23 cellular contexts compared by ENCODE assay signal in the genomic region with DNA sequence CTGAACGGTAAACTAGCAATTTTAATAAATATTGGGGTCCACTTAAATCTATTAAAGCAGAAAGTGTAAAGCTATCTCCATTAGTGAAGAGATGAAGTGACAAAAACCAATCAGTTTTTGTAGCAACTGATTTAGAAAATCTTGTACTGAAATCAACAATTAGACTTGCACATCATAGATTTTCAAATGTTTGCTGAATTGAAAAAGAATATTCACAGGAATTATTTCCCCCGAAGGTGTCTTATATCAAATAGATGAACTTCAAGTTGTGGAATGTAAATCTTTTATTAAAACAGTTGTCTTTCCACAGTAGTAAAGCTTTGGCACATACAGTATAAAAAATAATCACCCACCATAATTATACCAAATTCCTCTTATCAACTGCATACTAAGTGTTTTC. TPM values are rescaled to one million over a fixed set of nuclear protein-coding genes. Genes with fewer than 3 reads are reported as not detected.
DNase-seq lines count a peak whose midpoint lies in the region; ATAC-seq, FAIRE-seq and TF ChIP-seq lines count a peak whose summit lies in the region.
"Had no signal": no experiment of that assay in that cellular context is flagged by ENCODE, and none has a peak within 500 bp of the region (broad histone marks: within the 10 kb centered on the region; RNA-seq: fewer than 3 reads in every experiment).

No MANE protein-coding gene starts in this region.

- ATAC-seq in HG02885 (IDR thresholded peaks at IDR 0.05; ENCODE audit: poor library complexity, unreplicated experiment) (no peak), GM21447 (IDR thresholded peaks at IDR 0.05; ENCODE audit: unreplicated experiment) (no peak)

- H3K9me3 ChIP-seq in GM23248 (ENCODE audit: low read depth) (no peaks in the 10 kb centered on the region), smooth muscle cell (replicated peaks; ENCODE audit: low read depth) (no peaks in the 10 kb centered on the region)
- H3K9me3 ChIP-seq: BE2C, SJSA1 had no signal

- H3K9ac ChIP-seq in GM23248, result peak overlapping the region; percentile 9
- no peak overlapping the region for H3K9ac ChIP-seq in smooth muscle cell (ENCODE audit: low read depth)

- H3K36me3 ChIP-seq in GM23248 (ENCODE audit: low read depth) (peaks cover 65% of the 10 kb centered on the region), smooth muscle cell (ENCODE audit: low read depth) (peaks cover 51% of the 10 kb centered on the region)

- peak; percentile 56 for FAIRE-seq in islet of Langerhans (lab: Jason Lieb, UNC)
- FAIRE-seq: H1 had no signal

- no peak for TF ChIP-seq CTCF in chondrocyte (IDR thresholded peaks at IDR 0.05)
- no peak for TF ChIP-seq CTCF in smooth muscle cell (IDR thresholded peaks at IDR 0.05; ENCODE audit: borderline replicate concordance, insufficient read depth, poor library complexity, severe bottlenecking)

- in situ Hi-C loops in GM23248 (cut with MboI), result no loop called here

- H4K20me1 ChIP-seq in GM23248 (ENCODE audit: insufficient read depth) (no peaks in the 10 kb centered on the region; the same call in 1 of the 2 replicates), smooth muscle cell (ENCODE audit: low read depth) (peaks cover 87% of the 10 kb centered on the region)

- H3K27ac ChIP-seq in GM23248 (peak overlapping the region; percentile 70), smooth muscle cell (ENCODE audit: low read depth) (peak overlapping the region; percentile 84)
- H3K27ac ChIP-seq: HL-60, SJSA1 had no signal

- H3K4me3 ChIP-seq in GM23248, result no peak overlapping the region
- H3K4me3 ChIP-seq in smooth muscle cell, result no peak overlapping the region
- H3K4me3 ChIP-seq: SJSA1 had no signal

- H2AFZ ChIP-seq in GM23248, result no peak overlapping the region
- H2AFZ ChIP-seq in smooth muscle cell (ENCODE audit: low read depth), result no peak overlapping the region

- 95 to 100% methylated on average over 2 of the region's 2 CpGs for WGBS in GM23248 (ENCODE audit: low coverage in 1 of 2, low lambda C conversion rate in 2 of 2, missing lambda C conversion rate in 2 of 2), 2 experiments
- 97% methylated on average over 2 of the region's 2 CpGs for WGBS in smooth muscle cell (ENCODE audit: low lambda C conversion rate)

- H3F3A ChIP-seq in GM23248 (ENCODE audit: insufficient read depth), result peaks cover 100% of the 10 kb centered on the region
- H3F3A ChIP-seq in smooth muscle cell (ENCODE audit: low read depth), result peaks cover 72% of the 10 kb centered on the region

- H3K4me1 ChIP-seq in GM23248 (ENCODE audit: insufficient read depth) (peaks cover 12% of the 10 kb centered on the region; the same call in 1 of the 2 replicates), smooth muscle cell (ENCODE audit: low read depth) (no peaks in the 10 kb centered on the region)
- H3K4me1 ChIP-seq: SJSA1 had no signal

- peaks cover 57% of the 10 kb centered on the region for H3K36me3 Mint-ChIP-seq in chondrocyte (ENCODE audit: low read depth)

- H3K4me1 Mint-ChIP-seq in chondrocyte (ENCODE audit: low read depth), result peaks cover 78% of the 10 kb centered on the region
- H3K4me1 Mint-ChIP-seq: CD14-positive monocyte; CD8-positive, alpha-beta memory T cell had no signal

- H3K27ac Mint-ChIP-seq in chondrocyte (ENCODE audit: unreplicated experiment), result peak overlapping the region; percentile 85

- H3K9me3 Mint-ChIP-seq in chondrocyte (ENCODE audit: low read depth), result no peaks in the 10 kb centered on the region
- H3K9me3 Mint-ChIP-seq: CD14-positive monocyte; CD8-positive, alpha-beta memory T cell had no signal

- H3K4me3 Mint-ChIP-seq in chondrocyte (ENCODE audit: unreplicated experiment), result no peak overlapping the region
- H3K4me3 Mint-ChIP-seq: CD14-positive monocyte; CD8-positive, alpha-beta memory T cell had no signal

- no peak overlapping the region for H3K4me2 ChIP-seq in GM23248 (ENCODE audit: unreplicated experiment)
- H3K4me2 ChIP-seq in smooth muscle cell, result no peak overlapping the region

- H3K27me3 ChIP-seq in GM23248 (replicated peaks; ENCODE audit: insufficient read depth) (no peaks in the 10 kb centered on the region), smooth muscle cell (ENCODE audit: low read depth) (no peaks in the 10 kb centered on the region)
- H3K27me3 ChIP-seq: BE2C, SJSA1 had no signal

- H3K27me3 Mint-ChIP-seq in chondrocyte (ENCODE audit: low read depth), result no peaks in the 10 kb centered on the region
- H3K27me3 Mint-ChIP-seq: CD8-positive, alpha-beta memory T cell had no signal

- H3K9me2 ChIP-seq in GM23248 (ENCODE audit: insufficient read depth), result no peaks in the 10 kb centered on the region

- H3K79me2 ChIP-seq in GM23248 (ENCODE audit: insufficient read depth) (no peaks in the 10 kb centered on the region), smooth muscle cell (ENCODE audit: low read depth) (no peaks in the 10 kb centered on the region)

- DNase-seq in GM23248 (peak; percentile 18), chondrocyte (ENCODE audit: low spot score) (no peak), smooth muscle cell (lab: John Stamatoyannopoulos, UW; ENCODE audit: unreplicated experiment) (no peak), activated gamma-delta T cell treated with Interleukin-2 at 50 U/mL for 16 hours (no peak)
- DNase-seq: BE2C; CD8-positive, alpha-beta memory T cell; DMS79 treated with DMSO at 0.1 percent for 48 hours; NCI-H1048; NCI-H1417; NCI-H1694 treated with DMSO at 0.1 percent for 48 hours; NCI-H2081; NCI-H2227 treated with DMSO at 0.1 percent for 48 hours; NCI-H510A; NCI-H69; Right ventricle myocardium superior; RPMI8226 had no signal

RNA-seq across cellular contexts. Expression of a gene that starts 48.7 kb away (rescaled TPM):
- 9.4 and 14.4 TPM in 2 replicates for total RNA-seq in GM23248 (2014; rRNA removed; shearing (Covaris generic))
- polyA plus RNA-seq in GM23248 (2016; fragmentation: Nextera tagmentation; extraction: Ambion mirVana) (61.1 and 68.7 TPM in 2 replicates), smooth muscle cell (67.7 and 87.3 TPM in 2 replicates)
- total RNA-seq in chondrocyte (77.0 to 109 TPM (median 77.7 TPM) in 3 replicates), smooth muscle cell (10.7 and 28.3 TPM in 2 replicates)
